Comparison of ENCODE assay signal across 8 cellular contexts in the genomic region with DNA sequence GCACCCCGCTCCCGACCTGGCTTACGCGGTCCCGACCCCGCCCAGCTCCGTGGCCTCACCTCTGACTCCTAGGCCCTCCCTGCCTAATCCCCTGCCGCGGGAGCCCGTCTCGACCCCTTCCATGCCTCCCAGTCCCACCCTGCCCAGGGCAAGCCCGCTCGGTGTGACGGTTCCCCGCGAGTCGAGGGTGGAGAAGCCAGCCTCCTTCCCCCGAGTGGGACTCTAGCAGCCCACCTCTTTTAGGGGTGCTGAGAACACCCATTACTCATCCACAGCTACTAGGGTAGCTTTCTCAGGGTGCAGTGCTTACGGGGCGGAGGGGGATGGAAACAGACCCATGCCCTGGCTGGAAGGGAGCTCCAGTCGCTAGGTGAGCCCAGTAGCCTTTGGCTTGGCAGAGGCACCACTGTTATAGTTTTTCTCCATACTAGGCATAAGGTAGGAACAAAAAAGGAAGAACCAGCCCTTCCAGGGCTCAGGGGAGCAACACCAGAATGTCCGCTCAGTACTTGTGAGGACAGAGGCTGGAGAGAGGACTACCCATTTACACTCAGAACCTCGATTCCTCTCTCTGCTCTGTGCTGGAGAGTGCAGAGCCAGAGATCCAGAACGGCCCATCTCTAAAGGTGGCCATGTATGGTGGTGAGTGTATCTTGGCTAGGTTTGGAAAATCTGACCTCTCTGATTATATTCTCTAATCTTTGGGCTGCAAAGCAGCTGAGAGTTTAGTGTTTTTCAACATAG. TPM values are rescaled to one million over a fixed set of nuclear protein-coding genes. Genes with fewer than 3 reads are reported as not detected.
DNase-seq lines count a peak whose midpoint lies in the region; ATAC-seq and TF ChIP-seq lines count a peak whose summit lies in the region.

No MANE protein-coding gene starts in this region.

- H3K4me1 ChIP-seq in thymus (ENCODE audit: control insufficient read depth, insufficient read depth, low read length): peaks cover 4% of the 10 kb centered on the region

- ATAC-seq in HG03521 (IDR thresholded peaks at IDR 0.05; ENCODE audit: unreplicated experiment): no peak

- DNase-seq in NCI-H146 (lab: John Stamatoyannopoulos, UW) (peak; percentile 47), NCI-H146 treated with DMSO at 0.1 percent for 48 hours (lab: John Stamatoyannopoulos, UW; ENCODE audit: unreplicated experiment) (no peak), OCI-M1 (lab: John Stamatoyannopoulos, UW) (peak; percentile 56), lower leg skin (ENCODE audit: low spot score in 2 of 2) (peak; percentile 40 to 90), RKO (ENCODE audit: low spot score) (no peak)

- H3K27ac ChIP-seq in cingulate gyrus (ENCODE audit: low read depth, low read length) (peak overlapping the region; percentile 97), thymus (ENCODE audit: low read depth) (peak overlapping the region; percentile 91)

- no peaks in the 10 kb centered on the region for H3K27me3 ChIP-seq in thymus (ENCODE audit: control insufficient read depth, insufficient read depth)

- TF ChIP-seq CTCF in lower leg skin (IDR thresholded peaks at IDR 0.05): no peak

- H3K4me3 ChIP-seq in lower leg skin (ENCODE audit: low read depth, poor library complexity, severe bottlenecking): peak overlapping the region; percentile 75
- H3K4me3 ChIP-seq in thymus (ENCODE audit: low read length): peak overlapping the region; percentile 83

- WGBS in lower leg skin, 2 donors: 5% methylated on average over 17 to 22 of the region's 24 CpGs
- WGBS in thymus: 10% methylated on average over 24 of the region's 24 CpGs

- intact Hi-C loops in lower leg skin (cut with DNase I; ENCODE audit: low total_unique reads): no loop called here

- no peak for TF ChIP-seq POLR2A in lower leg skin (IDR thresholded peaks at IDR 0.05)

- H3K9me3 ChIP-seq in thymus (ENCODE audit: control insufficient read depth): no peaks in the 10 kb centered on the region

- H3K36me3 ChIP-seq in thymus (ENCODE audit: control insufficient read depth, insufficient read depth): peaks cover 32% of the 10 kb centered on the region

RNA-seq across cellular contexts. Expression of gene AGBL5, which starts 0.6 kb away (rescaled TPM):
- total RNA-seq in lower leg skin: 10 to 100 TPM in 3 of 4 donors, 1 to 10 TPM in 1; 9.4 to 17.0 (median 16.4) TPM
- polyA plus RNA-seq in thymus: 11.0 TPM

RNA-seq across cellular contexts. Expression of gene TMEM214, which starts 19.3 kb away (rescaled TPM):
- total RNA-seq in lower leg skin: 10 to 100 TPM; 30.3 to 43.9 (median 32.0) TPM
- polyA plus RNA-seq in thymus: 30.3 TPM

RNA-seq across cellular contexts. Expression of gene OST4, which starts 19.4 kb away (rescaled TPM):
- 100 to 1,000 TPM; 144 to 236 (median 195) TPM for total RNA-seq in lower leg skin
- polyA plus RNA-seq in thymus: 516 TPM

RNA-seq across cellular contexts. Expression of gene EMILIN1, which starts 26.3 kb away (rescaled TPM):
- 10 to 100 TPM in 1 of 4 donors, 1 to 10 TPM in 3; 3.6 to 17.9 (median 7.9) TPM for total RNA-seq in lower leg skin
- 8.9 TPM for polyA plus RNA-seq in thymus

RNA-seq across cellular contexts. Expression of gene KHK, which starts 34.5 kb away (rescaled TPM):
- total RNA-seq in lower leg skin: 10 to 100 TPM in 1 of 4 donors, 1 to 10 TPM in 3; 2.5 to 10.4 (median 3.3) TPM
- polyA plus RNA-seq in thymus: 2.5 TPM

Comparison
In these comparisons a context has a peak if more than half of its experiments do, and no peak if none do; other contexts are left out.
1. DNase-seq: peak in NCI-H146 (single experiment), OCI-M1 (single experiment) and lower leg skin (2 of 2); none in NCI-H146 treated with DMSO at 0.1 percent for 48 hours (single experiment) and RKO (single experiment).